In the genomic region with DNA sequence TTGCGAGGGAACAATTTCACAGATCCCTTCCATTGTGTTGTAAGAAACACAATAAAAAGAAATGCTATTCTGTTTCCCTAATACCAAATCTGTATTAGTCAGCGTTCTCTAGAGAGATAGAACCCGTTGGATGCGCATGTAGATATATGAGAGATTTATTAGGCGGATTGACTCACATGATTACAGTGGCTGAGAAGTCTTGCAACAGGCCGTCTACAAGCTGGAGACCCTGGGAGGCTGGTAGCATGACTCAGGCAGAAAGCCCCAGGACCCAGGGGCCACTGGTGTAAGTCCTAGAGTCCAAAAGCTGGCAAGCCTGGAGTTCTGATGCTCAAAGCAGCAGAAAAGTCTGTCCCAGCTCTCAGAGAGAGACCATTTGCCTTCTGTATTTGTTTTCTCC, we compare ENCODE assay signal across 1 cellular context.
A peak's percentile ranks its signal among the peaks of the same experiment; 100 is the strongest.
TF ChIP-seq lines count a peak whose summit lies in the region.

No MANE protein-coding gene starts in this region.

TF ChIP-seq in HepG2, 621 proteins besides CTCF, POLR2A, EP300 and RAD21:
- TF ChIP-seq MED8 (CRISPR knock-in tag; IDR thresholded peaks at IDR 0.05; ENCODE audit: insufficient replicate concordance) (no peak), MAFF (IDR thresholded peaks at IDR 0.05; ENCODE audit: low read depth, low read length) (peak; percentile 43; the same call in 1 of the 2 replicates), HNRNPH1 (optimal IDR thresholded peaks at IDR 0.05; ENCODE audit: low read depth, low read length) (no peak), MAFK (conservative IDR thresholded peaks at IDR 0.05 in 1 of 2, IDR thresholded peaks at IDR 0.05 in 1 of 2; ENCODE audit: low read length in 2 of 2) (peak; percentile 24 to 56; a peak in 2 of 4 replicates), HMGA1 (CRISPR knock-in tag; conservative IDR thresholded peaks at IDR 0.05) (no peak)
TF ChIP-seq in HepG2: peak in this region for 2.
